ENCODE assay signal across 17 cellular contexts in the genomic region with DNA sequence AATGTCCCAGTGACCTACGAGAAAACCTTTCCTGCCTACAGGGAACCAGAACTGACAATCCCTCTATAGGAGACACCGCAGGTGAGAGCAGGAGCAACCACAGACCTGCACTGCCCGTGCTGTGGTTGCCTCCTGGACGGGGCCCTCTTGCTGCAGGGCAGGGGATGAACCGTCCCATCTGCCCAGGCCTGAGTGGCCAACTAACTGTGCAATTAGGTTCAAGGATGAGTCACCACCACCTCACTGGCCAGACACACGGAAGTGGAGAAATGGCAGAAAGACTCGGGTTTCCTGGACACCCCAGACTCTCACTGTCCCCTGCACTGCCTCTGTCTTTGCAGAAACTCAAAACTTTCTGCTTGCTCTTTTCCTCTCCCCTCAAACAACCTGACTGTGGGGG. TPM values are rescaled to one million over a fixed set of nuclear protein-coding genes. Genes with fewer than 3 reads are reported as not detected.
DNase-seq lines count a peak whose midpoint lies in the region; ATAC-seq, FAIRE-seq and TF ChIP-seq lines count a peak whose summit lies in the region.
"Had no signal": no experiment of that assay in that cellular context is flagged by ENCODE, and none has a peak within 500 bp of the region (broad histone marks: within the 10 kb centered on the region; RNA-seq: fewer than 3 reads in every experiment).

No MANE protein-coding gene starts in this region.

- peaks cover 5% of the 10 kb centered on the region for H3K4me1 Mint-ChIP-seq in mesothelial cell of epicardium
- H3K4me1 Mint-ChIP-seq: stimulated activated naive B cell treated with anti-CD40 and anti-IgM and Interleukin-4, amounts not matched to agents 10 μg/mL and 1 μg/mL and 100 μg/mL, for 72 hours had no signal

- H3K9me3 Mint-ChIP-seq in mesothelial cell of epicardium = no peaks in the 10 kb centered on the region
- H3K9me3 Mint-ChIP-seq: stimulated activated naive B cell treated with anti-CD40 and anti-IgM and Interleukin-4, amounts not matched to agents 10 μg/mL and 1 μg/mL and 100 μg/mL, for 72 hours had no signal

- H3K36me3 Mint-ChIP-seq in mesothelial cell of epicardium = no peaks in the 10 kb centered on the region
- H3K36me3 Mint-ChIP-seq: stimulated activated naive B cell treated with anti-CD40 and anti-IgM and Interleukin-4, amounts not matched to agents 10 μg/mL and 1 μg/mL and 100 μg/mL, for 72 hours had no signal

- H3K36me3 ChIP-seq in bronchial epithelial cell (ENCODE audit: control insufficient read depth, insufficient read depth, low read length) (no peaks in the 10 kb centered on the region), upper lobe of right lung (no peaks in the 10 kb centered on the region)

- intact Hi-C loops in upper lobe of right lung (cut with DNase I) = no loop called here

- TF ChIP-seq CTCF in bronchial epithelial cell (IDR thresholded peaks at IDR 0.05; ENCODE audit: insufficient read depth, low read length, severe bottlenecking) = no peak
- TF ChIP-seq CTCF in upper lobe of right lung (IDR thresholded peaks at IDR 0.05) = no peak
- no peak for TF ChIP-seq CTCF in mesothelial cell of epicardium (IDR thresholded peaks at IDR 0.05; ENCODE audit: unreplicated experiment)

- H3K9me3 ChIP-seq in upper lobe of right lung = no peaks in the 10 kb centered on the region

- H3K4me3 ChIP-seq in bronchial epithelial cell (ENCODE audit: low read depth, low read length) (no peak overlapping the region), upper lobe of right lung (no peak overlapping the region)

- H3K27me3 Mint-ChIP-seq in mesothelial cell of epicardium (ENCODE audit: low read depth) = peaks cover 30% of the 10 kb centered on the region

- H3K4me1 ChIP-seq in upper lobe of right lung = no peaks in the 10 kb centered on the region

- no peak overlapping the region for H3K27ac Mint-ChIP-seq in mesothelial cell of epicardium
- H3K27ac Mint-ChIP-seq: stimulated activated naive B cell treated with anti-CD40 and anti-IgM and Interleukin-4, amounts not matched to agents 10 μg/mL and 1 μg/mL and 100 μg/mL, for 72 hours had no signal

- FAIRE-seq in bronchial epithelial cell (lab: Jason Lieb, UNC) = no peak

- no peak overlapping the region for H3K27ac ChIP-seq in upper lobe of right lung
- H3K27ac ChIP-seq: 22Rv1 had no signal

- DNase-seq in NCI-H146 (lab: John Stamatoyannopoulos, UW) (peak; percentile 10), NCI-H146 treated with DMSO at 0.1 percent for 48 hours (lab: John Stamatoyannopoulos, UW; ENCODE audit: unreplicated experiment) (no peak), NOMO-1 treated with dmso at 0.1 percent for 144 hours (lab: John Stamatoyannopoulos, UW; ENCODE audit: unreplicated experiment) (peak; percentile 34), bronchial epithelial cell (ENCODE audit: low read depth) (peak; percentile 69), upper lobe of right lung (no peak), mesothelial cell of epicardium (ENCODE audit: low spot score in 2 of 2, unreplicated experiment in 2 of 2) (no peak), NCI-H526 treated with DMSO at 0.1 percent for 48 hours (lab: John Stamatoyannopoulos, UW) (no peak), HuH-7 (ENCODE audit: low spot score) (no peak)
- DNase-seq: activated CD4-positive, alpha-beta T cell treated with anti-CD3 and anti-CD28 coated beads for 4 hours; activated naive CD4-positive, alpha-beta T cell; foreskin melanocyte; left colon; NCI-H1930; stimulated activated CD4-positive, alpha-beta T cell treated with anti-CD3 and anti-CD28 coated beads, Interleukin-15, amount 100 ng/mL, for 24 hours; stimulated activated naive B cell treated with anti-CD40 and anti-IgM and Interleukin-4, amounts not matched to agents 10 μg/mL and 1 μg/mL and 100 μg/mL, for 72 hours had no signal

- H3K27me3 ChIP-seq in bronchial epithelial cell (ENCODE audit: control insufficient read depth, insufficient read depth, low read length) (no peaks in the 10 kb centered on the region), upper lobe of right lung (peaks cover 4% of the 10 kb centered on the region)

- ATAC-seq in upper lobe of right lung = peak; percentile 41
- ATAC-seq: left colon; Right ventricle myocardium inferior; stimulated activated naive B cell treated with anti-CD40 and anti-IgM and Interleukin-4, amounts not matched to agents 10 μg/mL and 1 μg/mL and 100 μg/mL, for 72 hours had no signal

- no peak overlapping the region for H3K4me3 Mint-ChIP-seq in mesothelial cell of epicardium
- H3K4me3 Mint-ChIP-seq: stimulated activated naive B cell treated with anti-CD40 and anti-IgM and Interleukin-4, amounts not matched to agents 10 μg/mL and 1 μg/mL and 100 μg/mL, for 72 hours had no signal

RNA-seq across cellular contexts. Expression of gene HLA-G, which starts 13.8 kb away (rescaled TPM):
- 4.9 and 13.2 TPM in 2 replicates for total RNA-seq in bronchial epithelial cell
- 1.6 TPM for total RNA-seq in upper lobe of right lung
- total RNA-seq in mesothelial cell of epicardium = 0.29 to 0.70 TPM (median 0.56 TPM) in 3 replicates
- total RNA-seq: Right ventricle myocardium inferior had no signal

Comparison
In these comparisons a context has a peak if more than half of its experiments do, and no peak if none do; other contexts are left out.
1. DNase-seq: peak in NCI-H146 (single experiment), NOMO-1 treated with dmso at 0.1 percent for 144 hours (single experiment) and bronchial epithelial cell (single experiment); none in NCI-H146 treated with DMSO at 0.1 percent for 48 hours (single experiment), upper lobe of right lung (single experiment), mesothelial cell of epicardium (0 of 2), NCI-H526 treated with DMSO at 0.1 percent for 48 hours (single experiment) and HuH-7 (single experiment).